Comparison of ENCODE assay signal across 12 cellular contexts in genomic region chr17:42363767-42364585, GRCh38. TPM values are rescaled to one million over a fixed set of nuclear protein-coding genes. Genes with fewer than 3 reads are reported as not detected.
A peak's percentile ranks its signal among the peaks of the same experiment; 100 is the strongest.
DNase-seq lines count a peak whose midpoint lies in the region; ATAC-seq and TF ChIP-seq lines count a peak whose summit lies in the region.
"Had no signal": no experiment of that assay in that cellular context is flagged by ENCODE, and none has a peak within 500 bp of the region (broad histone marks: within the 10 kb centered on the region; RNA-seq: fewer than 3 reads in every experiment).

No MANE protein-coding gene starts in this region.

- no peak for TF ChIP-seq RAD21 in SK-N-SH (IDR thresholded peaks at IDR 0.05; ENCODE audit: low read length)

- peaks cover 0 to 6% of the 10 kb centered on the region in 2 experiments for H3K36me3 ChIP-seq in SK-N-SH (replicated peaks in 1 of 2; ENCODE audit: control insufficient read depth in 1 of 2, insufficient read depth in 2 of 2, low read length in 1 of 2)
- H3K36me3 ChIP-seq in upper lobe of right lung = no peaks in the 10 kb centered on the region

- H3K9me2 ChIP-seq in SK-N-SH = no peaks in the 10 kb centered on the region

- H3K36me3 Mint-ChIP-seq in activated B cell treated with CpG ODN at 0.5 μM for 24 hours (ENCODE audit: low read depth) = peaks cover 32% of the 10 kb centered on the region

- DNase-seq in SK-N-SH (no peak), activated B cell treated with CpG ODN at 0.5 μM for 24 hours (no peak), dermis microvascular lymphatic vessel endothelial cell (ENCODE audit: low read depth in 2 of 2) (peak; percentile 88 to 93), renal cortical epithelial cell (ENCODE audit: low read depth) (peak; percentile 42), upper lobe of right lung (no peak), DMS53 (lab: John Stamatoyannopoulos, UW) (no peak), NCI-H2196 treated with DMSO at 0.1 percent for 48 hours (lab: John Stamatoyannopoulos, UW; ENCODE audit: unreplicated experiment) (no peak)
- DNase-seq: GF-D8, NCI-H2029 treated with DMSO at 0.1 percent for 48 hours, transverse colon had no signal

- WGBS in SK-N-SH (ENCODE audit: low lambda C conversion rate) = 75% methylated on average over 7 of the region's 7 CpGs

- H3K9me3 Mint-ChIP-seq in activated B cell treated with CpG ODN at 0.5 μM for 24 hours = no peaks in the 10 kb centered on the region

- H3K9me3 ChIP-seq in SK-N-SH (no peaks in the 10 kb centered on the region), upper lobe of right lung (no peaks in the 10 kb centered on the region)
- H3K9me3 ChIP-seq: transverse colon had no signal

- CTCF ChIA-PET in SK-N-SH (lab: Yijun Ruan, JAX) = interaction anchor here (1.6 kb wide), 1 partner anchor 42 kb away, joined by 3 read pairs; no protein-coding TSS in a partner anchor
- CTCF ChIA-PET in activated B cell treated with CpG ODN at 0.5 μM for 24 hours (lab: Charles Lee) = interaction anchor here (1.1 kb wide), 1 partner anchor 53 kb away, joined by 3 read pairs; no protein-coding TSS in a partner anchor

- H4K20me1 ChIP-seq in SK-N-SH (ENCODE audit: insufficient read depth) = peaks cover 91% of the 10 kb centered on the region

- H3K9ac ChIP-seq in SK-N-SH = no peak overlapping the region

- no peak for TF ChIP-seq EP300 in SK-N-SH (IDR thresholded peaks at IDR 0.05; ENCODE audit: borderline replicate concordance in 1 of 2, low read depth in 1 of 2, low read length in 1 of 2)

- H3K4me1 Mint-ChIP-seq in activated B cell treated with CpG ODN at 0.5 μM for 24 hours = peaks cover 66% of the 10 kb centered on the region

- POLR2A ChIA-PET in SK-N-SH (lab: Yijun Ruan, JAX) = no interaction called here
- POLR2A ChIA-PET in activated B cell treated with CpG ODN at 0.5 μM for 24 hours (lab: Charles Lee) = interaction anchor here (0.6 to 0.9 kb wide), 2 partner anchors 15 to 31 kb away, joined by 3 to 7 read pairs; no protein-coding TSS in a partner anchor

- H3K4me1 ChIP-seq in SK-N-SH (ENCODE audit: control insufficient read depth in 1 of 2, insufficient read depth in 2 of 2, low read depth in 1 of 2, low read length in 1 of 2) (peaks cover 13 to 16% of the 10 kb centered on the region in 2 experiments; a peak in 1 of 4 replicates), upper lobe of right lung (peaks cover 76% of the 10 kb centered on the region)

- H3K27me3 ChIP-seq in SK-N-SH (ENCODE audit: insufficient read depth) (no peaks in the 10 kb centered on the region), upper lobe of right lung (no peaks in the 10 kb centered on the region)
- H3K27me3 ChIP-seq: transverse colon had no signal

- H3K27me3 Mint-ChIP-seq in activated B cell treated with CpG ODN at 0.5 μM for 24 hours = no peaks in the 10 kb centered on the region

- intact Hi-C loops in activated B cell treated with CpG ODN at 0.5 μM for 24 hours (cut with micrococcal nuclease) (loop anchor here (2.0 to 5.0 kb wide), 2 partner anchors 15 to 38 kb away; no protein-coding TSS in a partner anchor), upper lobe of right lung (cut with DNase I) (no loop called here)

- TF ChIP-seq CTCF in SK-N-SH (IDR thresholded peaks at IDR 0.05) (no peak), activated B cell treated with CpG ODN at 0.5 μM for 24 hours (IDR thresholded peaks at IDR 0.05) (no peak), upper lobe of right lung (IDR thresholded peaks at IDR 0.05) (no peak)

- H3K27ac ChIP-seq in SK-N-SH (ENCODE audit: low read depth in 2 of 2, low read length in 1 of 2) (peak overlapping the region in 1 of 2 experiments; percentile 86; a peak in 2 of 4 replicates), upper lobe of right lung (no peak overlapping the region)

- H3K4me3 Mint-ChIP-seq in activated B cell treated with CpG ODN at 0.5 μM for 24 hours = no peak overlapping the region

- peaks cover 43% of the 10 kb centered on the region for H3F3A ChIP-seq in SK-N-SH (replicated peaks; ENCODE audit: insufficient read depth)

- H3K4me2 ChIP-seq in SK-N-SH = peak overlapping the region; percentile 37

- H2AFZ ChIP-seq in SK-N-SH (ENCODE audit: low read depth) = no peak overlapping the region

- peak overlapping the region; percentile 36 for H3K27ac Mint-ChIP-seq in activated B cell treated with CpG ODN at 0.5 μM for 24 hours

- H3K4me3 ChIP-seq in SK-N-SH (ENCODE audit: low read depth in 2 of 2, low read length in 1 of 2) (no peak overlapping the region), upper lobe of right lung (no peak overlapping the region)
- H3K4me3 ChIP-seq: lung, transverse colon had no signal

- ATAC-seq in SK-N-SH treated with all-trans-retinoic acid at 6 μM for 48 hours (no peak), activated B cell treated with CpG ODN at 0.5 μM for 24 hours (ENCODE audit: low read depth) (no peak), upper lobe of right lung (no peak)

- H3K79me2 ChIP-seq in SK-N-SH (ENCODE audit: insufficient read depth) = peaks cover 93% of the 10 kb centered on the region

TF ChIP-seq in SK-N-SH, 30 proteins besides CTCF, POLR2A, EP300 and RAD21 (continues in another document):
- TF ChIP-seq SMC3 (IDR thresholded peaks at IDR 0.05; ENCODE audit: low read depth, low read length) (no peak), RCOR1 (IDR thresholded peaks at IDR 0.05; ENCODE audit: low read length) (no peak), TEAD4 (IDR thresholded peaks at IDR 0.05; ENCODE audit: borderline replicate concordance, insufficient read depth) (no peak), FOSL2 (IDR thresholded peaks at IDR 0.05; ENCODE audit: borderline replicate concordance, low read depth) (no peak), GABPA (IDR thresholded peaks at IDR 0.05; ENCODE audit: low read depth) (no peak), NFIC (IDR thresholded peaks at IDR 0.05; ENCODE audit: borderline replicate concordance) (no peak), MAX (IDR thresholded peaks at IDR 0.05; ENCODE audit: low read depth) (no peak), MEF2A (IDR thresholded peaks at IDR 0.05; ENCODE audit: borderline replicate concordance, low read depth) (no peak), GATA2 (CRISPR knock-in tag; IDR thresholded peaks at IDR 0.05) (no peak), FOXJ3 (CRISPR knock-in tag; IDR thresholded peaks at IDR 0.05) (no peak), ELF1 (IDR thresholded peaks at IDR 0.05) (no peak), SIN3A (IDR thresholded peaks at IDR 0.05; ENCODE audit: borderline replicate concordance, low read depth, low read length) (no peak)

TF ChIP-seq in SK-N-SH treated with all-trans-retinoic acid at 6 μM for 48 hours, 23 proteins besides CTCF, POLR2A, EP300 and RAD21 (continues in another document):
- TF ChIP-seq CSDC2 (CRISPR knock-in tag; IDR thresholded peaks at IDR 0.05) = no peak
- no peak for TF ChIP-seq ZC3H10 (CRISPR knock-in tag; IDR thresholded peaks at IDR 0.05)
- TF ChIP-seq OSR1 (CRISPR knock-in tag; IDR thresholded peaks at IDR 0.05) = no peak
- TF ChIP-seq ZNF8 (CRISPR knock-in tag; IDR thresholded peaks at IDR 0.05) = no peak
- no peak for TF ChIP-seq BACH2 (CRISPR knock-in tag; IDR thresholded peaks at IDR 0.05; ENCODE audit: borderline replicate concordance)
- no peak for TF ChIP-seq ISL1 (CRISPR knock-in tag; IDR thresholded peaks at IDR 0.05)
- TF ChIP-seq ARNTL (CRISPR knock-in tag; IDR thresholded peaks at IDR 0.05; ENCODE audit: borderline replicate concordance, low read depth) = no peak
- no peak for TF ChIP-seq TCF4 (CRISPR knock-in tag; IDR thresholded peaks at IDR 0.05; ENCODE audit: borderline replicate concordance)
- TF ChIP-seq PATZ1 (CRISPR knock-in tag; IDR thresholded peaks at IDR 0.05; ENCODE audit: borderline replicate concordance) = no peak
- TF ChIP-seq ZFP3 (CRISPR knock-in tag; IDR thresholded peaks at IDR 0.05) = no peak
- TF ChIP-seq CSRNP3 (CRISPR knock-in tag; IDR thresholded peaks at IDR 0.05) = no peak

RNA-seq across cellular contexts. Expression of gene STAT3, which starts 24.3 kb away (rescaled TPM):
- 35.7 and 38.7 TPM in 2 replicates for polyA plus RNA-seq in SK-N-SH (2012; rRNA removed)
- polyA plus RNA-seq in SK-N-SH (2012; cell fraction: cytosol; rRNA removed) = 25.5 and 29.1 TPM in 2 replicates
- polyA plus RNA-seq in SK-N-SH (2012; cell fraction: nucleus; rRNA removed) = 90.7 and 99.3 TPM in 2 replicates
- 211 and 233 TPM in 2 replicates for total RNA-seq in activated B cell treated with CpG ODN at 0.5 μM for 24 hours
- 68.8 and 99.2 TPM in 2 replicates for total RNA-seq in dermis microvascular lymphatic vessel endothelial cell
- 118 and 270 TPM in 2 replicates for total RNA-seq in renal cortical epithelial cell
- 309 TPM for total RNA-seq in upper lobe of right lung

RNA-seq across cellular contexts. Expression of gene CAVIN1, which starts 59.1 kb away (rescaled TPM):
- 264 and 290 TPM in 2 replicates for polyA plus RNA-seq in SK-N-SH (2012; rRNA removed)
- 172 and 212 TPM in 2 replicates for polyA plus RNA-seq in SK-N-SH (2012; cell fraction: cytosol; rRNA removed)
- polyA plus RNA-seq in SK-N-SH (2012; cell fraction: nucleus; rRNA removed) = 169 and 174 TPM in 2 replicates
- total RNA-seq in activated B cell treated with CpG ODN at 0.5 μM for 24 hours (0.10 and 0.20 TPM in 2 replicates), dermis microvascular lymphatic vessel endothelial cell (362 and 404 TPM in 2 replicates), renal cortical epithelial cell (256 and 383 TPM in 2 replicates), upper lobe of right lung (342 TPM)

Comparison
In these comparisons a context has a peak if more than half of its experiments do, and no peak if none do; other contexts are left out.
1. DNase-seq: peak in dermis microvascular lymphatic vessel endothelial cell (2 of 2) and renal cortical epithelial cell (single experiment); none in SK-N-SH (single experiment), activated B cell treated with CpG ODN at 0.5 μM for 24 hours (single experiment), upper lobe of right lung (single experiment), DMS53 (single experiment) and NCI-H2196 treated with DMSO at 0.1 percent for 48 hours (single experiment).
2. RNA of gene CAVIN1, which starts 59.1 kb away (total RNA-seq): 362 to 404 TPM in dermis microvascular lymphatic vessel endothelial cell, 256 to 383 TPM in renal cortical epithelial cell and 342 TPM in upper lobe of right lung (single experiment); 0.10 to 0.20 TPM in activated B cell treated with CpG ODN at 0.5 μM for 24 hours; every median in the first group is over 100 times any median in the second.